In genomic region chr10:133260895-133261725, GRCh38 we compare ENCODE assay signal across 8 cellular contexts. TPM values are rescaled to one million over a fixed set of nuclear protein-coding genes. Genes with fewer than 3 reads are reported as not detected.
A peak's percentile ranks its signal among the peaks of the same experiment; 100 is the strongest.
DNase-seq lines count a peak whose midpoint lies in the region; ATAC-seq, FAIRE-seq and TF ChIP-seq lines count a peak whose summit lies in the region.

No MANE protein-coding gene starts in this region.

- H3K4me1 ChIP-seq in NT2/D1 (ENCODE audit: insufficient read depth, insufficient read length) (peaks cover 12% of the 10 kb centered on the region), osteoblast (ENCODE audit: insufficient read depth, low read length) (peaks cover 23% of the 10 kb centered on the region)

- H3K36me3 ChIP-seq in NT2/D1 (ENCODE audit: insufficient read depth, insufficient read length, low read length), result no peaks in the 10 kb centered on the region
- H3K36me3 ChIP-seq in osteoblast (ENCODE audit: insufficient read depth, low read length), result no peaks in the 10 kb centered on the region

- peaks cover 3% of the 10 kb centered on the region for H4K20me1 ChIP-seq in osteoblast (ENCODE audit: insufficient read depth, low read length)

- no peaks in the 10 kb centered on the region for H3K79me2 ChIP-seq in osteoblast (ENCODE audit: insufficient read depth, low read length)

- H3K27me3 Mint-ChIP-seq in activated T-cell treated with anti-CD3 and anti-CD28 coated beads, Interleukin-2, amount 50 U/mL, for 72 hours (ENCODE audit: low read depth), result no peaks in the 10 kb centered on the region

- no peak overlapping the region for H3K27ac ChIP-seq in osteoblast (ENCODE audit: low read depth, low read length)

- H3K9me3 ChIP-seq in NT2/D1 (ENCODE audit: insufficient read depth, low read length) (no peaks in the 10 kb centered on the region), osteoblast (ENCODE audit: low read depth, low read length) (no peaks in the 10 kb centered on the region)

- peak overlapping the region; percentile 60 for H3K4me3 ChIP-seq in NT2/D1 (ENCODE audit: insufficient read length, low read depth)
- H3K4me3 ChIP-seq in fibroblast of the aortic adventitia (ENCODE audit: low read depth, low read length), result peak overlapping the region; percentile 65
- peak overlapping the region; percentile 73 for H3K4me3 ChIP-seq in osteoblast (ENCODE audit: insufficient read depth, low read length)

- TF ChIP-seq CTCF in fibroblast of the aortic adventitia (IDR thresholded peaks at IDR 0.05; ENCODE audit: insufficient read depth, low read length), result no peak
- TF ChIP-seq CTCF in osteoblast (IDR thresholded peaks at IDR 0.05; ENCODE audit: extremely low read depth, low read depth, low read length), result no peak

- H3K27me3 ChIP-seq in NT2/D1 (ENCODE audit: insufficient read depth, insufficient read length) (peaks cover 35% of the 10 kb centered on the region), osteoblast (ENCODE audit: insufficient read depth, low read length) (peaks cover 7% of the 10 kb centered on the region)

- peak overlapping the region; percentile 80 for H3K9ac ChIP-seq in NT2/D1 (ENCODE audit: insufficient read length, low read depth)

- DNase-seq in NOMO-1 (lab: John Stamatoyannopoulos, UW; ENCODE audit: unreplicated experiment in 2 of 2) (peak; percentile 31 to 40), NOMO-1 treated with DMSO at 0.1 percent for 48 hours (lab: John Stamatoyannopoulos, UW; ENCODE audit: unreplicated experiment) (no peak), NT2/D1 (ENCODE audit: low read depth, low spot score) (no peak), fibroblast of the aortic adventitia (ENCODE audit: low read depth) (no peak), osteoblast (ENCODE audit: insufficient read length, low spot score, missing footprints) (peak; percentile 94), urothelium cell line (ENCODE audit: low spot score) (peak; percentile 48)
- DNase-seq in activated T-cell treated with anti-CD3 and anti-CD28 coated beads, Interleukin-2, amount 50 U/mL, for 72 hours, result peak; percentile 80 to 83

- H3K27ac Mint-ChIP-seq in activated T-cell treated with anti-CD3 and anti-CD28 coated beads, Interleukin-2, amount 50 U/mL, for 72 hours, result no peak overlapping the region

- H3K36me3 Mint-ChIP-seq in activated T-cell treated with anti-CD3 and anti-CD28 coated beads, Interleukin-2, amount 50 U/mL, for 72 hours (ENCODE audit: insufficient read depth in 2 of 2), result peaks cover 0 to 3% of the 10 kb centered on the region in 2 donors

- peak; percentile 57 for ATAC-seq in HG02759 (IDR thresholded peaks at IDR 0.05; ENCODE audit: unreplicated experiment)
- ATAC-seq in activated T-cell treated with anti-CD3 and anti-CD28 coated beads, Interleukin-2, amount 50 U/mL, for 72 hours (replicated peaks in 1 of 2), result peak; percentile 62 to 68

- no peaks in the 10 kb centered on the region for H3K9me3 Mint-ChIP-seq in activated T-cell treated with anti-CD3 and anti-CD28 coated beads, Interleukin-2, amount 50 U/mL, for 72 hours

- H2AFZ ChIP-seq in osteoblast (ENCODE audit: low read length), result peak overlapping the region; percentile 65

- H3K4me3 Mint-ChIP-seq in activated T-cell treated with anti-CD3 and anti-CD28 coated beads, Interleukin-2, amount 50 U/mL, for 72 hours, result peak overlapping the region; percentile 52 to 91

- FAIRE-seq in urothelium cell line (lab: Jason Lieb, UNC), result no peak

- H3K4me2 ChIP-seq in osteoblast (ENCODE audit: insufficient read depth, low read length), result peak overlapping the region; percentile 84

- peaks cover 75% of the 10 kb centered on the region for H3K4me1 Mint-ChIP-seq in activated T-cell treated with anti-CD3 and anti-CD28 coated beads, Interleukin-2, amount 50 U/mL, for 72 hours (ENCODE audit: low read depth)

RNA-seq across cellular contexts. Expression of gene ADAM8, which starts 15.6 kb away (rescaled TPM):
- total RNA-seq in activated T-cell treated with anti-CD3 and anti-CD28 coated beads, Interleukin-2, amount 50 U/mL, for 72 hours, result 100 to 1,000 TPM; 156 to 218 TPM
- 0.36 TPM in 1 of 2 replicates, not detected in the other for total RNA-seq in fibroblast of the aortic adventitia (ENCODE audit: low replicate concordance)
- total RNA-seq in osteoblast, result 1.2 and 2.2 TPM in 2 replicates

RNA-seq across cellular contexts. Expression of gene VENTX, which starts 23.5 kb away (rescaled TPM):
- under 1 TPM in 1 of 2 donors, not detected in 1; 0.21 TPM for total RNA-seq in activated T-cell treated with anti-CD3 and anti-CD28 coated beads, Interleukin-2, amount 50 U/mL, for 72 hours
- not detected in 2 replicates for total RNA-seq in fibroblast of the aortic adventitia (ENCODE audit: low replicate concordance)
- total RNA-seq in osteoblast, result not detected in 2 replicates

RNA-seq across cellular contexts. Expression of gene UTF1, which starts 31.1 kb away (rescaled TPM):
- under 1 TPM in 1 of 2 donors, not detected in 1; 0.21 TPM for total RNA-seq in activated T-cell treated with anti-CD3 and anti-CD28 coated beads, Interleukin-2, amount 50 U/mL, for 72 hours
- total RNA-seq in fibroblast of the aortic adventitia (ENCODE audit: low replicate concordance) (not detected in 2 replicates), osteoblast (not detected in 2 replicates)

RNA-seq across cellular contexts. Expression of gene TUBGCP2, which starts 47.6 kb away (rescaled TPM):
- 10 to 100 TPM; 50.9 to 51.2 TPM for total RNA-seq in activated T-cell treated with anti-CD3 and anti-CD28 coated beads, Interleukin-2, amount 50 U/mL, for 72 hours
- 33.0 and 72.8 TPM in 2 replicates for total RNA-seq in fibroblast of the aortic adventitia (ENCODE audit: low replicate concordance)
- total RNA-seq in osteoblast, result 60.8 and 63.6 TPM in 2 replicates

RNA-seq across cellular contexts. Expression of gene ZNF511, which starts 47.6 kb away (rescaled TPM):
- 10 to 100 TPM; 46.1 to 49.8 TPM for total RNA-seq in activated T-cell treated with anti-CD3 and anti-CD28 coated beads, Interleukin-2, amount 50 U/mL, for 72 hours
- total RNA-seq in fibroblast of the aortic adventitia (ENCODE audit: low replicate concordance), result 1.7 and 22.1 TPM in 2 replicates
- 20.9 and 24.6 TPM in 2 replicates for total RNA-seq in osteoblast

Comparison
In these comparisons a context has a peak if more than half of its experiments do, and no peak if none do; other contexts are left out.
1. DNase-seq: peak in NOMO-1 (2 of 2), activated T-cell treated with anti-CD3 and anti-CD28 coated beads, Interleukin-2, amount 50 U/mL, for 72 hours (2 of 2), osteoblast (single experiment) and urothelium cell line (single experiment); none in NOMO-1 treated with DMSO at 0.1 percent for 48 hours (single experiment), NT2/D1 (single experiment) and fibroblast of the aortic adventitia (single experiment).
2. RNA of gene ADAM8, which starts 15.6 kb away (total RNA-seq): 156 to 218 TPM in activated T-cell treated with anti-CD3 and anti-CD28 coated beads, Interleukin-2, amount 50 U/mL, for 72 hours; 1.2 to 2.2 TPM in osteoblast and 0.36 TPM in fibroblast of the aortic adventitia; every median in the first group is over 10 times any median in the second.
3. Peak in every context shown above with its lines, with median percentiles within 50 percentile points of each other: H3K4me3 ChIP-seq.